Comparison of ENCODE assay signal across 10 cellular contexts in the genomic region with DNA sequence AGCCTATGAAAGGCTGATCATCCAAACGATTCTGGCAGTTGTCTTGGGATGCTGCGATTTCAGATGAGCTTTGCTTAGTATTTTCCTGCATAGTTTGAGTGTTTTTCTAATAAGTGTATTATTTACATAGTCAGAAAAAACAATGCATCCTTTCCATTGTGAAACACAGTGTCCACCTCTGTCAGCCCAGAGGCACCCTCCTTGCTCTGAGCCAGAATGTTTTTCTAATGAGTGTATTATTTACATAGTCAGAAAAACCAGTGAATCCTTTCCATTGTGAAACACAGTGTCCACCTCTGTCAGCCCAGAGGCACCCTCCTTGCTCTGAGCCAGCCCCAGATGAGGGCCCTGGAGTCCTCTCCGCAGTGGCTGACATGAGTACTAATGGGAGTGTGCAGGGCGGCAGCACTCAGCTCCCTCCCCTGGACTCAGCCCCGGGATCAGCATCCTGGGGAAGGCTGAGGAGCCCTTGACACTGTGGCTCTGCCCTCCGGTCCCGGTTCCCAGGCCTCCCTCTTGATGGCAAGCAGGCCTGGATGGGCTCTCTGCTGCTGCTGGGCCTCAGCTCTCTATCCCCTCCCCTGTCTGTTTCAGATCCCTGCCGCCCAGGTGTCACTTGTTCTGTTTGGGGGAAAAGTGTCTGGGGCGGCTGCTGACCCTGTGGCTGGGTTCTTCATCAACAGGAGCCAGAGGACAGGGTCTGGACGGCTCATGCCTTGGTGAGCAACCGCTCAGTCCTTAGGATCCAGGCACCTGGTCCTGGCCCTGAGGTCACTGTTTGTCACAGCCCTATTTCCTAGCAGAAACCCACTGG.
A peak's percentile ranks its signal among the peaks of the same experiment; 100 is the strongest.
DNase-seq lines count a peak whose midpoint lies in the region; ATAC-seq and TF ChIP-seq lines count a peak whose summit lies in the region.
"Had no signal": no experiment of that assay in that cellular context is flagged by ENCODE, and none has a peak within 500 bp of the region (broad histone marks: within the 10 kb centered on the region; RNA-seq: fewer than 3 reads in every experiment).

No MANE protein-coding gene starts in this region.

- ATAC-seq in GM18907 (IDR thresholded peaks at IDR 0.05; ENCODE audit: unreplicated experiment) (no peak), GM19467 (IDR thresholded peaks at IDR 0.05; ENCODE audit: unreplicated experiment) (no peak)
- ATAC-seq: naive thymus-derived CD8-positive, alpha-beta T cell had no signal

- no peak for TF ChIP-seq CTCF in astrocyte of the spinal cord (IDR thresholded peaks at IDR 0.05; ENCODE audit: low read depth, low read length)

- in situ Hi-C loops in astrocyte of the spinal cord (cut with HindIII; ENCODE audit: low sequenced_read_pairs), result no loop called here

- H3K4me3 ChIP-seq in astrocyte of the spinal cord (ENCODE audit: low read depth, low read length), result no peak overlapping the region

- DNase-seq in AG08395 (ENCODE audit: low spot score) (peak; percentile 65), HPDE6-E6E7 (ENCODE audit: extremely low spot score) (peak; percentile 53), astrocyte of the spinal cord (ENCODE audit: low read depth, low spot score) (peak; percentile 64), iris pigment epithelial cell (ENCODE audit: low read depth) (peak; percentile 86), NCI-H524 (lab: John Stamatoyannopoulos, UW) (no peak)
- DNase-seq in stimulated activated CD4-positive, alpha-beta T cell treated with anti-CD3 and anti-CD28 coated beads, Interleukin-4, amount 100 ng/mL, for 24 hours, result no peak
- DNase-seq: naive thymus-derived CD8-positive, alpha-beta T cell; NCI-H2081 treated with DMSO at 0.1 percent for 48 hours had no signal

Comparison
In these comparisons a context has a peak if more than half of its experiments do, and no peak if none do; other contexts are left out.
1. DNase-seq: peak in AG08395 (single experiment), HPDE6-E6E7 (single experiment), astrocyte of the spinal cord (single experiment) and iris pigment epithelial cell (single experiment); none in stimulated activated CD4-positive, alpha-beta T cell treated with anti-CD3 and anti-CD28 coated beads, Interleukin-4, amount 100 ng/mL, for 24 hours (single experiment) and NCI-H524 (0 of 2).